ENCODE assay signal across 28 cellular contexts in genomic region chr2:62267687-62268086, GRCh38.
"Had no signal": no experiment of that assay in that cellular context is flagged by ENCODE, and none has a peak within 500 bp of the region (broad histone marks: within the 10 kb centered on the region; RNA-seq: fewer than 3 reads in every experiment).

No MANE protein-coding gene starts in this region.

- ATAC-seq: activated CD8-positive, alpha-beta T cell treated with anti-CD3 and anti-CD28 coated beads for 36 hours; activated naive CD4-positive, alpha-beta T cell treated with anti-CD3 and anti-CD28 coated beads, Interleukin-2, amount 50 U/mL, for 72 hours; body of pancreas; heart right ventricle; natural killer cell; right cardiac atrium; WTC11 had no signal

- H3K36me3 ChIP-seq: cardiac muscle cell, heart right ventricle, left ventricle myocardium inferior, neural progenitor cell, spleen, transverse colon had no signal

- H3K9ac ChIP-seq: neural progenitor cell had no signal

- H3K4me1 ChIP-seq: testis, transverse colon had no signal

- FAIRE-seq: islet of Langerhans had no signal

- H3K4me3 ChIP-seq: body of pancreas, cardiac muscle cell, coronary artery, dorsolateral prefrontal cortex, heart right ventricle, left ventricle myocardium inferior, lung, neural progenitor cell, spleen, testis, transverse colon had no signal

- H3K27me3 ChIP-seq: body of pancreas, cardiac muscle cell, dorsolateral prefrontal cortex, heart right ventricle, neural progenitor cell, spleen, testis, transverse colon had no signal

- H3K4me2 ChIP-seq: neural progenitor cell had no signal

- DNase-seq: activated CD4-positive, alpha-beta T cell treated with anti-CD3 and anti-CD28 coated beads for 1 hour; activated CD4-positive, alpha-beta T cell treated with anti-CD3 and anti-CD28 coated beads, Interleukin-2, amount 50 U/mL, for 1 hour; activated CD8-positive, alpha-beta T cell treated with anti-CD3 and anti-CD28 coated beads for 36 hours; activated T-cell treated with anti-CD3 and anti-CD28 coated beads, Interleukin-2, amount 50 U/mL, for 48 hours; aorta; body of pancreas; cerebellar nuclear complex; dorsolateral prefrontal cortex; effector memory CD4-positive, alpha-beta T cell; foreskin melanocyte; heart right ventricle; left ventricle myocardium inferior; mesendoderm; natural killer cell; occipital lobe; right cardiac atrium; spleen; stimulated activated naive CD4-positive, alpha-beta T cell treated with Interleukin-2 at 50 U/mL for 16 hours; T-helper 2 cell; testis; transverse colon had no signal

- H2AFZ ChIP-seq: neural progenitor cell had no signal

- H3K27ac ChIP-seq: body of pancreas, cardiac muscle cell, coronary artery, dorsolateral prefrontal cortex, heart right ventricle, left ventricle myocardium inferior, neural progenitor cell, spleen, testis, transverse colon had no signal

- H3K9me3 ChIP-seq: body of pancreas, left ventricle myocardium inferior, testis, transverse colon had no signal
